2 cellular contexts compared by ENCODE assay signal in the genomic region with DNA sequence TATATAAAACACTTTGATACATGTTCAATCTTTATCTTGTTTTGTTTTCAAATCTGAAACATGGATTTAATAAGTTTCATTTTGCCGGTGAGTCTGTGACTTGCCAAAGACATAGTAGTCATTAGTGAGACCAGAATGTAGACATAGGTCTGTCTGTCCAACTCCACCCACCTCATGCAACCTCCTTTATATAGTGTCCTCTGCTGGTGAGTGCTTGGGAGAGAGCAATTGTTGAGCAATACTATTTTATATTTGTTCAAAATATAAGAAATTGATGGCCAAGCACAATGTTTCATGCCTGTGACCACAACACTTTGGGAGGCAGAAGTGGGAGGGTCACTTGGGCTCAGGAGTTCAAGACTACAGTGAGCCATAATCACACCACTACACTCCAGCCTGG.
TF ChIP-seq lines count a peak whose summit lies in the region.

No MANE protein-coding gene starts in this region.

TF ChIP-seq in HCT116, 20 proteins besides CTCF, POLR2A, EP300 and RAD21:
- TF ChIP-seq CEBPB (IDR thresholded peaks at IDR 0.05; ENCODE audit: low read depth) (peak; percentile 61), TCF7L2 (IDR thresholded peaks at IDR 0.05; ENCODE audit: borderline replicate concordance, extremely low read depth, insufficient read depth, insufficient read length) (no peak)

TF ChIP-seq in GM23338, 12 proteins besides CTCF, POLR2A, EP300 and RAD21:
- no peak for TF ChIP-seq EZH2 (IDR thresholded peaks at IDR 0.05; ENCODE audit: low read depth, unreplicated experiment)
- no peak for TF ChIP-seq EZH2phosphoT487 (IDR thresholded peaks at IDR 0.05; ENCODE audit: unreplicated experiment)
- TF ChIP-seq ZNF331 (CRISPR knock-in tag; IDR thresholded peaks at IDR 0.05; ENCODE audit: low read depth), result no peak
- no peak for TF ChIP-seq POLR2AphosphoS5 (IDR thresholded peaks at IDR 0.05; ENCODE audit: low read depth)
- TF ChIP-seq JUNB (IDR thresholded peaks at IDR 0.05; ENCODE audit: unreplicated experiment), result no peak
- TF ChIP-seq NANOG (IDR thresholded peaks at IDR 0.05; ENCODE audit: borderline replicate concordance), result no peak
- TF ChIP-seq STAT1 (IDR thresholded peaks at IDR 0.05; ENCODE audit: unreplicated experiment), result no peak
- no peak for TF ChIP-seq ETS1 (IDR thresholded peaks at IDR 0.05)
- no peak for TF ChIP-seq ZNF114 (CRISPR knock-in tag; IDR thresholded peaks at IDR 0.05)
- TF ChIP-seq, protein P1, sequence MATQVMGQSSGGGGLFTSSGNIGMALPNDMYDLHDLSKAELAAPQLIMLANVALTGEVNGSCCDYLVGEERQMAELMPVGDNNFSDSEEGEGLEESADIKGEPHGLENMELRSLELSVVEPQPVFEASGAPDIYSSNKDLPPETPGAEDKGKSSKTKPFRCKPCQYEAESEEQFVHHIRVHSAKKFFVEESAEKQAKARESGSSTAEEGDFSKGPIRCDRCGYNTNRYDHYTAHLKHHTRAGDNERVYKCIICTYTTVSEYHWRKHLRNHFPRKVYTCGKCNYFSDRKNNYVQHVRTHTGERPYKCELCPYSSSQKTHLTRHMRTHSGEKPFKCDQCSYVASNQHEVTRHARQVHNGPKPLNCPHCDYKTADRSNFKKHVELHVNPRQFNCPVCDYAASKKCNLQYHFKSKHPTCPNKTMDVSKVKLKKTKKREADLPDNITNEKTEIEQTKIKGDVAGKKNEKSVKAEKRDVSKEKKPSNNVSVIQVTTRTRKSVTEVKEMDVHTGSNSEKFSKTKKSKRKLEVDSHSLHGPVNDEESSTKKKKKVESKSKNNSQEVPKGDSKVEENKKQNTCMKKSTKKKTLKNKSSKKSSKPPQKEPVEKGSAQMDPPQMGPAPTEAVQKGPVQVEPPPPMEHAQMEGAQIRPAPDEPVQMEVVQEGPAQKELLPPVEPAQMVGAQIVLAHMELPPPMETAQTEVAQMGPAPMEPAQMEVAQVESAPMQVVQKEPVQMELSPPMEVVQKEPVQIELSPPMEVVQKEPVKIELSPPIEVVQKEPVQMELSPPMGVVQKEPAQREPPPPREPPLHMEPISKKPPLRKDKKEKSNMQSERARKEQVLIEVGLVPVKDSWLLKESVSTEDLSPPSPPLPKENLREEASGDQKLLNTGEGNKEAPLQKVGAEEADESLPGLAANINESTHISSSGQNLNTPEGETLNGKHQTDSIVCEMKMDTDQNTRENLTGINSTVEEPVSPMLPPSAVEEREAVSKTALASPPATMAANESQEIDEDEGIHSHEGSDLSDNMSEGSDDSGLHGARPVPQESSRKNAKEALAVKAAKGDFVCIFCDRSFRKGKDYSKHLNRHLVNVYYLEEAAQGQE (IDR thresholded peaks at IDR 0.05; ENCODE audit: unreplicated experiment), result no peak
- TF ChIP-seq ZNF462 (CRISPR knock-in tag; IDR thresholded peaks at IDR 0.05), result no peak
- no peak for TF ChIP-seq CREB1 (CRISPR knock-in tag; IDR thresholded peaks at IDR 0.05; ENCODE audit: low read depth)
TF ChIP-seq in GM23338: peak in this region for 0.
